Comparison of ENCODE assay signal across 12 cellular contexts in genomic region chr9:85960688-85961093, GRCh38. TPM values are rescaled to one million over a fixed set of nuclear protein-coding genes. Genes with fewer than 3 reads are reported as not detected.
A peak's percentile ranks its signal among the peaks of the same experiment; 100 is the strongest.
DNase-seq lines count a peak whose midpoint lies in the region; ATAC-seq, FAIRE-seq and TF ChIP-seq lines count a peak whose summit lies in the region.
"Had no signal": no experiment of that assay in that cellular context is flagged by ENCODE, and none has a peak within 500 bp of the region (broad histone marks: within the 10 kb centered on the region; RNA-seq: fewer than 3 reads in every experiment).

No MANE protein-coding gene starts in this region.

- over 99% methylated on average over 3 of the region's 3 CpGs for WGBS in HepG2 (ENCODE audit: low lambda C conversion rate)
- WGBS in right lobe of liver (ENCODE audit: insufficient coverage, low coverage, low lambda C conversion rate, missing lambda C conversion rate), result 69% methylated on average over 3 of the region's 3 CpGs
- WGBS in smooth muscle cell (ENCODE audit: low lambda C conversion rate), result 49% methylated on average over 3 of the region's 3 CpGs

- intact Hi-C loops in HepG2 (cut with micrococcal nuclease; ENCODE audit: unreplicated experiment) (no loop called here), right lobe of liver (cut with DNase I) (no loop called here)

- FAIRE-seq in HepG2 (lab: Jason Lieb, UNC), result no peak
- FAIRE-seq in HTR-8/SVneo (lab: Jason Lieb, UNC), result no peak

- TF ChIP-seq CTCF in HepG2 (CRISPR knock-in tag; IDR thresholded peaks at IDR 0.05), result no peak
- no peak for TF ChIP-seq CTCF in right lobe of liver (IDR thresholded peaks at IDR 0.05)
- no peak for TF ChIP-seq CTCF in smooth muscle cell (IDR thresholded peaks at IDR 0.05; ENCODE audit: borderline replicate concordance, insufficient read depth, poor library complexity, severe bottlenecking)

- H3K27ac ChIP-seq in HepG2 (ENCODE audit: extremely low read length, insufficient read depth, low read length) (no peak overlapping the region), right lobe of liver (no peak overlapping the region), smooth muscle cell (ENCODE audit: low read depth) (no peak overlapping the region)

- no peaks in the 10 kb centered on the region for H4K20me1 ChIP-seq in HepG2 (ENCODE audit: insufficient read depth, low read length)
- H4K20me1 ChIP-seq in smooth muscle cell (ENCODE audit: low read depth), result peaks cover 25% of the 10 kb centered on the region

- H2AFZ ChIP-seq in HepG2 (ENCODE audit: low read length) (no peak overlapping the region), smooth muscle cell (ENCODE audit: low read depth) (no peak overlapping the region)

- POLR2A ChIA-PET in HepG2 (lab: Yijun Ruan, JAX), result no interaction called here

- H3F3A ChIP-seq in smooth muscle cell (ENCODE audit: low read depth), result no peaks in the 10 kb centered on the region

- no peaks in the 10 kb centered on the region for H3K4me1 ChIP-seq in HepG2 (ENCODE audit: insufficient read depth, low read length)
- no peaks in the 10 kb centered on the region for H3K4me1 ChIP-seq in right lobe of liver
- H3K4me1 ChIP-seq in smooth muscle cell (ENCODE audit: low read depth), result peaks cover 5% of the 10 kb centered on the region

- ATAC-seq in HepG2, result no peak
- no peak for ATAC-seq in right lobe of liver
- no peak for ATAC-seq in GM18505 (IDR thresholded peaks at IDR 0.05; ENCODE audit: unreplicated experiment)
- ATAC-seq: activated CD8-positive, alpha-beta T cell treated with anti-CD3 and anti-CD28 coated beads, Interleukin-2, amount 10 ng/mL, durations not matched to agents 7 days and 5 days had no signal

- TF ChIP-seq RAD21 in HepG2 (CRISPR knock-in tag; IDR thresholded peaks at IDR 0.05), result no peak

- H3K36me3 ChIP-seq in HepG2 (replicated peaks in 1 of 2; ENCODE audit: control insufficient read depth in 1 of 2, insufficient read depth in 2 of 2, low read length in 2 of 2), result peaks cover 2 to 56% of the 10 kb centered on the region in 2 experiments
- H3K36me3 ChIP-seq in right lobe of liver, result peaks cover 0 to 17% (median 4%) of the 10 kb centered on the region in 4 donors
- peaks cover 5% of the 10 kb centered on the region for H3K36me3 ChIP-seq in smooth muscle cell (ENCODE audit: low read depth)

- DNase-seq in HepG2 (ENCODE audit: low spot score) (no peak), right lobe of liver (no peak), NCI-H748 (lab: John Stamatoyannopoulos, UW; ENCODE audit: unreplicated experiment) (peak; percentile 57), fibroblast of peridontal ligament (ENCODE audit: extremely low read depth) (peak; percentile 32), smooth muscle cell (lab: John Stamatoyannopoulos, UW; ENCODE audit: unreplicated experiment) (no peak), HTR-8/SVneo (ENCODE audit: insufficient read length, low spot score) (no peak), occipital lobe (lab: John Stamatoyannopoulos, UW) (no peak)
- DNase-seq: activated CD8-positive, alpha-beta T cell treated with anti-CD3 and anti-CD28 coated beads, Interleukin-2, amount 10 ng/mL, durations not matched to agents 7 days and 5 days; activated naive CD4-positive, alpha-beta T cell treated with anti-CD3 and anti-CD28 coated beads, Interleukin-2, amount 10 ng/mL, durations not matched to agents 7 days and 5 days; Kasumi-1; sigmoid colon had no signal

- H3K27me3 ChIP-seq in HepG2 (ENCODE audit: control insufficient read depth in 1 of 2, insufficient read depth in 2 of 2, low read length in 2 of 2) (no peaks in the 10 kb centered on the region), right lobe of liver (no peaks in the 10 kb centered on the region), smooth muscle cell (ENCODE audit: low read depth) (no peaks in the 10 kb centered on the region)
- H3K27me3 ChIP-seq: sigmoid colon had no signal

- H3K9me3 ChIP-seq in HepG2 (ENCODE audit: low read length), result no peaks in the 10 kb centered on the region
- no peaks in the 10 kb centered on the region for H3K9me3 ChIP-seq in right lobe of liver
- no peaks in the 10 kb centered on the region for H3K9me3 ChIP-seq in smooth muscle cell (replicated peaks; ENCODE audit: low read depth)
- H3K9me3 ChIP-seq: sigmoid colon had no signal

- H3K9ac ChIP-seq in HepG2 (ENCODE audit: insufficient read depth, low read depth, low read length), result no peak overlapping the region
- no peak overlapping the region for H3K9ac ChIP-seq in smooth muscle cell (ENCODE audit: low read depth)

- TF ChIP-seq EP300 in HepG2 (IDR thresholded peaks at IDR 0.05; ENCODE audit: low read depth in 2 of 2, low read length in 2 of 2) (no peak), HepG2 (CRISPR knock-in tag; IDR thresholded peaks at IDR 0.05; ENCODE audit: borderline replicate concordance) (no peak)

- no peak for TF ChIP-seq POLR2A in HepG2 (IDR thresholded peaks at IDR 0.05; ENCODE audit: insufficient read depth in 1 of 2, low read depth in 2 of 2, low read length in 2 of 2)
- no peak for TF ChIP-seq POLR2A in right lobe of liver (IDR thresholded peaks at IDR 0.05)
- TF ChIP-seq POLR2A in GM18505 (IDR thresholded peaks at IDR 0.05; ENCODE audit: borderline replicate concordance, extremely low read depth, insufficient read depth, insufficient read length), result no peak

- no TSS peak for BruUV-seq in HepG2 (replicated peaks; lab: Mats Ljungman, UMichigan)

- H3K4me3 ChIP-seq in HepG2 (replicated peaks in 1 of 3; ENCODE audit: insufficient read depth in 1 of 3, low read depth in 2 of 3, low read length in 3 of 3) (no peak overlapping the region), right lobe of liver (no peak overlapping the region), smooth muscle cell (no peak overlapping the region)
- H3K4me3 ChIP-seq: sigmoid colon had no signal

- no peak overlapping the region for H3K4me2 ChIP-seq in HepG2 (ENCODE audit: low read depth, low read length)
- peak overlapping the region; percentile 20 for H3K4me2 ChIP-seq in smooth muscle cell

- in situ Hi-C loops in HepG2 (cut with HindIII; ENCODE audit: extremely low pct_ligation_motif_present, low pct_unique_long_range_greater_than_20kb), result no loop called here

- CTCF ChIA-PET in HepG2 (lab: Yijun Ruan, JAX; ENCODE audit: low intra/inter-chr PET ratio, low total read pairs), result no interaction called here

- H3K79me2 ChIP-seq in HepG2 (ENCODE audit: insufficient read depth, low read length), result peaks cover 8% of the 10 kb centered on the region
- peaks cover 34% of the 10 kb centered on the region for H3K79me2 ChIP-seq in smooth muscle cell (ENCODE audit: low read depth)

TF ChIP-seq in HepG2, 621 proteins besides CTCF, POLR2A, EP300 and RAD21:
- peak; percentile 89 for TF ChIP-seq LCORL (IDR thresholded peaks at IDR 0.05)
- TF ChIP-seq LCORL (CRISPR knock-in tag; IDR thresholded peaks at IDR 0.05), result no peak
- TF ChIP-seq RCOR2 (CRISPR knock-in tag; IDR thresholded peaks at IDR 0.05), result no peak

RNA-seq across cellular contexts. Expression of gene NAA35, which starts 19.7 kb away (rescaled TPM):
- total RNA-seq in HepG2 (2016; rRNA removed; fragmentation: Illumina TruSeq; extraction: Trizol) (28.9 and 35.1 TPM in 2 replicates), right lobe of liver (10 to 100 TPM in 2 of 6 experiments, 1 to 10 TPM in 4; 7.6 to 10.3 (median 8.7) TPM), smooth muscle cell (26.4 and 39.2 TPM in 2 replicates), occipital lobe (67.1 TPM)
- total RNA-seq in HepG2 (2016; cell fraction: cytosol; rRNA removed; fragmentation: Illumina TruSeq; extraction: Trizol; ENCODE audit: low read depth), result 9.8 and 10.0 TPM in 2 replicates
- 30.5 and 33.5 TPM in 2 replicates for total RNA-seq in HepG2 (2016; cell fraction: insoluble cytoplasmic fraction; rRNA removed; fragmentation: Illumina TruSeq; extraction: Trizol)
- total RNA-seq in HepG2 (2016; cell fraction: membrane; rRNA removed; fragmentation: Illumina TruSeq; extraction: Trizol), result 12.6 and 14.1 TPM in 2 replicates
- 34.6 and 35.0 TPM in 2 replicates for total RNA-seq in HepG2 (2016; cell fraction: nucleus; rRNA removed; fragmentation: Illumina TruSeq; extraction: Trizol)
- polyA plus RNA-seq in HepG2 (2011; rRNA removed) (16.2 and 21.6 TPM in 2 replicates), smooth muscle cell (14.9 and 20.1 TPM in 2 replicates)
- polyA plus RNA-seq in HepG2 (2011; cell fraction: cytosol; rRNA removed), result 8.0 and 11.3 TPM in 2 replicates
- 10.3 and 12.8 TPM in 2 replicates for polyA plus RNA-seq in HepG2 (2011; cell fraction: nucleus; rRNA removed)
- polyA plus RNA-seq in HepG2 (2012), result 16.4 and 18.7 TPM in 2 replicates
- polyA plus RNA-seq in HepG2 (2016; cell fraction: cytosol; fragmentation: Illumina TruSeq; extraction: Trizol; ENCODE audit: low read depth), result 2.3 and 2.6 TPM in 2 replicates
- 24.3 and 25.8 TPM in 2 replicates for polyA plus RNA-seq in HepG2 (2016; cell fraction: insoluble cytoplasmic fraction; fragmentation: Illumina TruSeq; extraction: Trizol; ENCODE audit: low read depth)
- polyA plus RNA-seq in HepG2 (2016; cell fraction: membrane; fragmentation: Illumina TruSeq; extraction: Trizol; ENCODE audit: low read depth), result 5.0 and 5.9 TPM in 2 replicates
- 25.5 and 28.5 TPM in 2 replicates for polyA plus RNA-seq in HepG2 (2016; cell fraction: nucleus; fragmentation: Illumina TruSeq; extraction: Trizol; ENCODE audit: insufficient read depth, low read depth)
- 11.3 and 28.1 TPM in 2 replicates for polyA minus RNA-seq in HepG2 (2011; rRNA and poly(A)+ RNA removed; ENCODE audit: low replicate concordance)
- 8.7 and 10.2 TPM in 2 replicates for polyA minus RNA-seq in HepG2 (2011; cell fraction: cytosol; rRNA and poly(A)+ RNA removed)
- 34.2 and 35.9 TPM in 2 replicates for polyA minus RNA-seq in HepG2 (2011; cell fraction: nucleus; rRNA and poly(A)+ RNA removed)

Comparison
In these comparisons a context has a peak if more than half of its experiments do, and no peak if none do; other contexts are left out.
1. DNase-seq: peak in NCI-H748 (single experiment) and fibroblast of peridontal ligament (single experiment); none in HepG2 (single experiment), right lobe of liver (0 of 3), smooth muscle cell (single experiment), HTR-8/SVneo (single experiment) and occipital lobe (single experiment).